Comparison of ENCODE assay signal across 8 cellular contexts in the genomic region with DNA sequence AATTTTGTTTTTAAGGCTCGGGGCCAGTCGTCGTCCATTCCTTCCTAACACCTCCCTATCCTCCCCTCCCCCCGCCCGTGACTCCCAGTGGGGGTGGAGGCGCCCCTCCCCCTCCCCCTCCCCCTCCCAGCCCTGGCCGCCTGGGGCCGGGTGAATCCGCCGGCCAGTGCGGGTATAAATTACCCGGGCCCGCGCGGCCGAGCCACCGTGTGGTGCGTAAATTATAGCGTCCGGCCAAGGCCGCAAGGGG. TPM values are rescaled to one million over a fixed set of nuclear protein-coding genes. Genes with fewer than 3 reads are reported as not detected.
A peak's percentile ranks its signal among the peaks of the same experiment; 100 is the strongest.
DNase-seq lines count a peak whose midpoint lies in the region; TF ChIP-seq lines count a peak whose summit lies in the region.

No MANE protein-coding gene starts in this region.

- peaks cover 52 to 58% of the 10 kb centered on the region in 2 donors for H3K4me1 ChIP-seq in mucosa of rectum (ENCODE audit: control insufficient read depth in 2 of 2, insufficient read depth in 2 of 2, low read length in 2 of 2)

- in situ Hi-C loops in GM13976 (cut with MboI; ENCODE audit: low sequenced_read_pairs, unreplicated experiment) = no loop called here

- H3K27ac Mint-ChIP-seq in dendritic cell treated with granulocyte-macrophage colony-stimulating factor and Interleukin-4, amounts not matched to agents 40 ng/mL and 50 ng/mL, for 4 days = peak overlapping the region; percentile 63

- H3K36me3 ChIP-seq in BJ (ENCODE audit: control insufficient read depth, insufficient read depth, low read length) = peaks cover 1% of the 10 kb centered on the region; the same call in 1 of the 2 replicates
- no peaks in the 10 kb centered on the region for H3K36me3 ChIP-seq in mucosa of rectum (ENCODE audit: control insufficient read depth in 2 of 2, insufficient read depth in 2 of 2, low read length in 2 of 2)

- intact Hi-C loops in dendritic cell treated with granulocyte-macrophage colony-stimulating factor and Interleukin-4, amounts not matched to agents 40 ng/mL and 50 ng/mL, for 4 days (cut with micrococcal nuclease) = loop anchor here (2.0 to 10.0 kb wide), 2 partner anchors 190 to 306 kb away; no protein-coding TSS in a partner anchor

- H3K27ac ChIP-seq in mucosa of rectum (ENCODE audit: low read depth in 2 of 2, low read length in 2 of 2) = peak overlapping the region; percentile 93 to 97

- H3K9me3 ChIP-seq in mucosa of rectum (ENCODE audit: control insufficient read depth in 2 of 2, low read length in 2 of 2) = no peaks in the 10 kb centered on the region

- TF ChIP-seq CTCF in BJ (IDR thresholded peaks at IDR 0.05; ENCODE audit: insufficient read depth, low read depth, low read length) (no peak), GM13976 (IDR thresholded peaks at IDR 0.05; ENCODE audit: borderline replicate concordance, control extremely low read depth, extremely low read depth, insufficient read depth, missing control alignments) (no peak)

- no peak for DNase-seq in BJ (ENCODE audit: low read depth)
- DNase-seq in NCI-H460 (ENCODE audit: extremely low read depth, low read depth) = peak; percentile 9
- no peak for DNase-seq in dermis blood vessel endothelial cell
- no peak for DNase-seq in NCI-H2029 (lab: John Stamatoyannopoulos, UW)
- DNase-seq in GM13976 (ENCODE audit: low spot score) = no peak
- no peak for DNase-seq in HT-29 (ENCODE audit: low spot score)

- H3K9ac ChIP-seq in mucosa of rectum (ENCODE audit: low read depth in 1 of 2, low read length in 2 of 2) = peak overlapping the region; percentile 32 to 78

- peaks cover 37% of the 10 kb centered on the region for H3K4me1 Mint-ChIP-seq in dendritic cell treated with granulocyte-macrophage colony-stimulating factor and Interleukin-4, amounts not matched to agents 40 ng/mL and 50 ng/mL, for 4 days (ENCODE audit: low read depth)

- H3K36me3 Mint-ChIP-seq in dendritic cell treated with granulocyte-macrophage colony-stimulating factor and Interleukin-4, amounts not matched to agents 40 ng/mL and 50 ng/mL, for 4 days (ENCODE audit: low read depth) = peaks cover 22% of the 10 kb centered on the region

- peak overlapping the region; percentile 56 for H3K4me3 ChIP-seq in BJ (ENCODE audit: low read depth, low read length)
- peak overlapping the region; percentile 62 to 63 for H3K4me3 ChIP-seq in mucosa of rectum (ENCODE audit: low read length in 2 of 2)

- peak overlapping the region; percentile 85 for H3K4me3 Mint-ChIP-seq in dendritic cell treated with granulocyte-macrophage colony-stimulating factor and Interleukin-4, amounts not matched to agents 40 ng/mL and 50 ng/mL, for 4 days

- H3K9me3 Mint-ChIP-seq in dendritic cell treated with granulocyte-macrophage colony-stimulating factor and Interleukin-4, amounts not matched to agents 40 ng/mL and 50 ng/mL, for 4 days = no peaks in the 10 kb centered on the region

- CTCF ChIA-PET in BJ (lab: Yijun Ruan, JAX) = interaction anchor here (0.7 to 2.8 kb wide), 32 partner anchors 16 to 496 kb away, joined by 3 to 26 read pairs (median 4); no protein-coding TSS in a partner anchor

- POLR2A ChIA-PET in BJ (lab: Charles Lee) = no interaction called here

- H3K27me3 ChIP-seq in BJ (ENCODE audit: control insufficient read depth, insufficient read depth, low read length) (no peaks in the 10 kb centered on the region), mucosa of rectum (ENCODE audit: control insufficient read depth in 2 of 2, insufficient read depth in 2 of 2, low read length in 2 of 2) (no peaks in the 10 kb centered on the region)

- H3K27me3 Mint-ChIP-seq in dendritic cell treated with granulocyte-macrophage colony-stimulating factor and Interleukin-4, amounts not matched to agents 40 ng/mL and 50 ng/mL, for 4 days = peaks cover 13% of the 10 kb centered on the region

RNA-seq across cellular contexts. Expression of a gene that starts 2.0 kb away (rescaled TPM):
- polyA plus RNA-seq in BJ (2011; rRNA removed) = 14.8 and 16.2 TPM in 2 replicates
- polyA minus RNA-seq in BJ (2011; rRNA and poly(A)+ RNA removed) = 14.0 and 19.3 TPM in 2 replicates
- 11.3 and 13.5 TPM in 2 replicates for total RNA-seq in NCI-H460 (2014; rRNA removed; shearing (Covaris generic))
- polyA plus RNA-seq in NCI-H460 (2014; cell fraction: nucleus; rRNA removed) = 20.6 and 24.8 TPM in 2 replicates
- total RNA-seq in dermis blood vessel endothelial cell = 27.5 and 28.8 TPM in 2 replicates
- total RNA-seq in HT-29 (2014; rRNA removed; shearing (Covaris generic)) = 81.1 and 84.7 TPM in 2 replicates
